Comparison of ENCODE assay signal across 24 cellular contexts in the genomic region with DNA sequence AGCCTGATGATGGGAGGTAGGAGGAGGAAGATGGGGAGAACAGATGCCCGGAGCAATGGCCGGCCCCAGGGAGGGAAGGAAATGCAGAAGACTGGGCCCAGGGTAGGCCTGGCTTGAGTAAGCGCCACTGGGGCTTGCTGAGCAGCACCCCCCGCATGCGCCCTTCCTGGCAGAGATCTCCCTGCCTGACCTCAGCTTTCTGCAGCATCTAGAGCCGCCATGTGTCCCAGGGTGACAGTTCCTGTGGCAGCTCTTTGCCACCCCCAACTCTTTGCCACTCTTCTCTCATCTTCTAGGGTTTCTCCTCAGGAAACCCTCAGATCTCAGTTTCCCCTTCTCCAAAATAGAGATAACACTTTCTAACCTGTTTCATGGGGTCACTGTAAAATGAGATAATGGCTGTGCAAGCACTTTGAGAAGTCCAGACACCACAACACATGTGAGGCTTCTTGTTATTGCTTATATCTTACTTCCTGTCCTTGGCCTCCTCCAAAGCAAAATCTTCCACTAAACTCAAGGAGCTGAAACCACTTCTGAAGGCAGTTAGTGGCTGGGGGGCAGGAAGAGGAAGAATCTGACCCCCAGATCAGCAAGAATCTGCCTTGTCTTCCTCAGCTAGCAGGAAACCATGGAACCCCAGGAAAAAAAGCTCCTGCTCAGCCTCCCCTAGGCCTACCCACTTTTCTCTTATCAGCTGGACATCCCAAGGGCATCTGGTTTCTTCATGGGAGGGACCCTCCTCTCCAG.
DNase-seq lines count a peak whose midpoint lies in the region; ATAC-seq and TF ChIP-seq lines count a peak whose summit lies in the region.
"Had no signal": no experiment of that assay in that cellular context is flagged by ENCODE, and none has a peak within 500 bp of the region (broad histone marks: within the 10 kb centered on the region; RNA-seq: fewer than 3 reads in every experiment).

No MANE protein-coding gene starts in this region.

- H3K4me1 ChIP-seq in left ventricle myocardium inferior: peaks cover 90% of the 10 kb centered on the region
- peaks cover 56% of the 10 kb centered on the region for H3K4me1 ChIP-seq in lower lobe of right lung
- H3K4me1 ChIP-seq in Peyer's patch: peaks cover 0 to 7% (median 0%) of the 10 kb centered on the region in 4 donors

- H3K36me3 ChIP-seq in left ventricle myocardium inferior (peaks cover 81% of the 10 kb centered on the region), lower lobe of right lung (peaks cover 89% of the 10 kb centered on the region), Peyer's patch (peaks cover 0 to 55% (median 0%) of the 10 kb centered on the region in 3 donors)

- intact Hi-C loops in left ventricle myocardium inferior (cut with micrococcal nuclease) (loop anchor here (10.0 kb wide), 1 partner anchor 347 kb away; no protein-coding TSS in a partner anchor), left cardiac atrium (cut with DNase I) (loop anchor here (10.0 kb wide), 2 partner anchors 67 to 297 kb away; partner anchors contain the start of gene EPAS1 (in 1 of the 2)), lower lobe of right lung (cut with DNase I) (no loop called here)

- H3K27ac ChIP-seq in left ventricle myocardium inferior (replicated peaks): peak overlapping the region; percentile 40
- H3K27ac ChIP-seq in RWPE1: 0 out of 2 replicates have a peak overlapping the region, but pooled peaks have one; percentile 18
- H3K27ac ChIP-seq in lower lobe of right lung: peak overlapping the region; percentile 34
- H3K27ac ChIP-seq in Peyer's patch: no peak overlapping the region
- H3K27ac ChIP-seq: HL-60, suprapubic skin had no signal

- ATAC-seq in left cardiac atrium (no peak), lower lobe of right lung (no peak)
- ATAC-seq: heart left ventricle; naive thymus-derived CD4-positive, alpha-beta T cell; stimulated activated memory B cell treated with anti-CD40 and anti-IgM and Interleukin-4, amounts not matched to agents 10 μg/mL and 1 μg/mL and 100 μg/mL, for 72 hours; WTC11 had no signal

- H3K9me3 ChIP-seq in left ventricle myocardium inferior (replicated peaks) (no peaks in the 10 kb centered on the region), lower lobe of right lung (no peaks in the 10 kb centered on the region), Peyer's patch (no peaks in the 10 kb centered on the region)
- H3K9me3 ChIP-seq: heart left ventricle, suprapubic skin had no signal

- H3K4me3 ChIP-seq in left ventricle myocardium inferior (no peak overlapping the region), lower lobe of right lung (no peak overlapping the region), Peyer's patch (no peak overlapping the region)
- H3K4me3 ChIP-seq: heart left ventricle, skin epidermis, suprapubic skin had no signal

- DNase-seq in left ventricle myocardium inferior: no peak
- no peak for DNase-seq in left cardiac atrium
- no peak for DNase-seq in RWPE1 (ENCODE audit: low spot score)
- DNase-seq in lower lobe of right lung: no peak
- no peak for DNase-seq in cerebellum (ENCODE audit: low spot score)
- DNase-seq in Peyer's patch: no peak
- DNase-seq in DMS 273 treated with DMSO at 0.1 percent for 48 hours (lab: John Stamatoyannopoulos, UW): no peak
- DNase-seq: CD4-positive, alpha-beta memory T cell; GDM1; HCEC 1CT; heart left ventricle; kidney glomerular epithelial cell; naive thymus-derived CD4-positive, alpha-beta T cell; NCI-H1105 treated with DMSO at 0.1 percent for 48 hours; NCI-H2029; NCI-H2227 treated with DMSO at 0.1 percent for 48 hours; NCI-H69; RPMI8226; stimulated activated CD4-positive, alpha-beta T cell treated with anti-CD3 and anti-CD28 coated beads, Interleukin-1b, Interleukin-23, amount 100 ng/mL, for 48 hours had no signal

- POLR2A ChIA-PET in RWPE1 (lab: Yijun Ruan, JAX; ENCODE audit: low non-redundant PET): interaction anchor here (0.7 kb wide), 1 partner anchor 54 kb away, joined by 3 read pairs; no protein-coding TSS in a partner anchor

- H3K27me3 ChIP-seq in left ventricle myocardium inferior (ENCODE audit: low read depth) (no peaks in the 10 kb centered on the region), lower lobe of right lung (ENCODE audit: low read depth) (no peaks in the 10 kb centered on the region), Peyer's patch (no peaks in the 10 kb centered on the region)
- H3K27me3 ChIP-seq: heart left ventricle, suprapubic skin had no signal

- TF ChIP-seq CTCF in left ventricle myocardium inferior (IDR thresholded peaks at IDR 0.05; ENCODE audit: borderline replicate concordance) (no peak), RWPE1 (conservative IDR thresholded peaks at IDR 0.05; ENCODE audit: low read depth) (no peak), lower lobe of right lung (IDR thresholded peaks at IDR 0.05) (no peak), Peyer's patch (IDR thresholded peaks at IDR 0.05) (no peak)

- TF ChIP-seq POLR2A in Peyer's patch (IDR thresholded peaks at IDR 0.05): no peak

- CTCF ChIA-PET in RWPE1 (lab: Yijun Ruan, JAX): no interaction called here

Comparison
In these comparisons a context has a peak if more than half of its experiments do, and no peak if none do; other contexts are left out.
1. H3K27ac ChIP-seq: peak in left ventricle myocardium inferior (single experiment), RWPE1 (single experiment) and lower lobe of right lung (single experiment); none in Peyer's patch (0 of 4).